Comparison of ENCODE assay signal across 9 cellular contexts in the genomic region with DNA sequence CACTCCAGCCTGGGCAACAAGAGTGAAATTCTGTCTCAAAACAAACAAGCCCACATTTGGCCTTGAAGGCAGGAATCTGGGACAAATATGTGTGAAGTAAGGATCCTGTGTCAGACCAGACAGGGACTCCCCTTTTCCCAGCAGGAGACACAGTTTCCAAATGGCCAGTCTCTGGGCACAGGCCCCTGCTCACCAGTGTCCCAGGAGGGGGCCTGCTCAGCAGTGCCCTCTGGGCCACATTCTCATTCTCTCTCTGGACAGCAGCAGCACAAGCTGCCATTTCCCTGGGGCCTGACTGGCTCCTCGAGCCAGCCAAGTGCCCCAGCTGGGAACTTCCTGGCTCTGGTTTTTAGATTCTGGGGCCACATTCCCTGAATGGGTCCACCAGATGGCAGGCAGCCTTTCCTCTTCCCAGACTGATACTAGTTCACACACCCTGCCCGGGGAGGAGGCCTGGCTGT. TPM values are rescaled to one million over a fixed set of nuclear protein-coding genes. Genes with fewer than 3 reads are reported as not detected.
DNase-seq lines count a peak whose midpoint lies in the region; TF ChIP-seq lines count a peak whose summit lies in the region.
"Had no signal": no experiment of that assay in that cellular context is flagged by ENCODE, and none has a peak within 500 bp of the region (broad histone marks: within the 10 kb centered on the region; RNA-seq: fewer than 3 reads in every experiment).

No MANE protein-coding gene starts in this region.

- H3K27ac ChIP-seq in caudate nucleus (ENCODE audit: low read depth, low read length) (no peak overlapping the region), testis (peak overlapping the region; percentile 59 to 83)

- DNase-seq in HFFc6 (no peak), caudate nucleus (lab: John Stamatoyannopoulos, UW) (peak in 35 of 61 donors; percentile 12 to 78 (median 42)), iPS-NIHi11 (ENCODE audit: low spot score) (peak; percentile 61), testis (peak; percentile 70), MCF 10A (ENCODE audit: unreplicated experiment) (no peak), SHP77 treated with DMSO at 0.1 percent for 48 hours (lab: John Stamatoyannopoulos, UW) (no peak)
- DNase-seq in activated CD4-positive, alpha-beta T cell treated with anti-CD3 and anti-CD28 coated beads, Interleukin-2, amount 50 U/mL, for 4 hours = no peak
- DNase-seq: effector CD4-positive, alpha-beta T cell; NCI-H1436 had no signal

- TF ChIP-seq POLR2A in testis (IDR thresholded peaks at IDR 0.05) = no peak

- no peak overlapping the region for H3K4me3 ChIP-seq in testis

- TF ChIP-seq CTCF in HFFc6 (IDR thresholded peaks at IDR 0.05) = peak; percentile 59
- TF ChIP-seq CTCF in testis (IDR thresholded peaks at IDR 0.05) = peak in 1 of 3 experiments; percentile 6
- no peak for TF ChIP-seq CTCF in MCF 10A (IDR thresholded peaks at IDR 0.05; ENCODE audit: unreplicated experiment)

- H3K27me3 ChIP-seq in testis = no peaks in the 10 kb centered on the region

- H3K4me1 Mint-ChIP-seq in HFFc6 (ENCODE audit: low read depth) (peaks cover 10% of the 10 kb centered on the region), MCF 10A (ENCODE audit: insufficient read depth, unreplicated experiment) (no peaks in the 10 kb centered on the region)

- POLR2A ChIA-PET in MCF 10A (lab: Yijun Ruan, JAX) = interaction anchor here (0.6 to 2.1 kb wide), 5 partner anchors 11 to 81 kb away, joined by 3 to 10 read pairs (median 6); a partner anchor contains a TSS

- H3K36me3 Mint-ChIP-seq in HFFc6 (ENCODE audit: low read depth) (peaks cover 7% of the 10 kb centered on the region; the same call in 1 of the 2 replicates), MCF 10A (ENCODE audit: insufficient read depth, unreplicated experiment) (peaks cover 13% of the 10 kb centered on the region)

- no peaks in the 10 kb centered on the region for H3K36me3 ChIP-seq in testis (ENCODE audit: low read depth, missing control alignments)

- H3K27me3 Mint-ChIP-seq in HFFc6 (ENCODE audit: insufficient read depth) (peaks cover 3% of the 10 kb centered on the region; the same call in 1 of the 2 replicates), MCF 10A (ENCODE audit: insufficient read depth, unreplicated experiment) (no peaks in the 10 kb centered on the region)

- H3K27ac Mint-ChIP-seq in HFFc6 = peak overlapping the region; percentile 53; the same call in 1 of the 2 replicates
- H3K27ac Mint-ChIP-seq in MCF 10A (ENCODE audit: low read depth, unreplicated experiment) = no peak overlapping the region

- intact Hi-C loops in testis (cut with DNase I; ENCODE audit: low total_unique reads) (no loop called here), MCF 10A (cut with micrococcal nuclease) (no loop called here)

- no TSS peak for BruUV-seq in MCF 10A (replicated peaks; lab: Mats Ljungman, UMichigan)

- H3K4me3 Mint-ChIP-seq in HFFc6 = no peak overlapping the region
- no peak overlapping the region for H3K4me3 Mint-ChIP-seq in MCF 10A (ENCODE audit: unreplicated experiment)

- CTCF ChIA-PET in MCF 10A (lab: Yijun Ruan, JAX) = interaction anchor here (0.7 to 14.4 kb wide), 4 partner anchors 30 to 110 kb away, joined by 3 to 309 read pairs (median 4); no protein-coding TSS in a partner anchor

- H3K4me1 ChIP-seq in testis = peaks cover 29% of the 10 kb centered on the region

- 27% methylated on average over 1 to 2 of the region's 2 CpGs for WGBS in testis, 2 donors

- H3K9me3 Mint-ChIP-seq in HFFc6 (no peaks in the 10 kb centered on the region), MCF 10A (ENCODE audit: unreplicated experiment) (no peaks in the 10 kb centered on the region)

- no peaks in the 10 kb centered on the region for H3K9me3 ChIP-seq in testis

RNA-seq across cellular contexts. Expression of a gene that starts 11.7 kb away (rescaled TPM):
- total RNA-seq in HFFc6 (2021; fragmentation: NEBNext Ultra II Directional; extraction: Animal tissue kit (Norgen Biotek cat#: 25700)) = 10 to 100 TPM; 19.4 to 25.4 (median 21.9) TPM
- total RNA-seq in testis = 10 to 100 TPM; 46.3 to 67.7 TPM
- 27.9 TPM for polyA plus RNA-seq in testis (ENCODE audit: insufficient read depth, low read depth, low replicate concordance)
- 25.5 and 32.5 TPM in 2 replicates for total RNA-seq in MCF 10A (2022)

Comparison
In these comparisons a context has a peak if more than half of its experiments do, and no peak if none do; other contexts are left out.
1. DNase-seq: peak in caudate nucleus (35 of 61), iPS-NIHi11 (single experiment) and testis (single experiment); none in HFFc6 (single experiment), MCF 10A (single experiment), activated CD4-positive, alpha-beta T cell treated with anti-CD3 and anti-CD28 coated beads, Interleukin-2, amount 50 U/mL, for 4 hours (0 of 2) and SHP77 treated with DMSO at 0.1 percent for 48 hours (single experiment).